18 cellular contexts compared by ENCODE assay signal in the genomic region with DNA sequence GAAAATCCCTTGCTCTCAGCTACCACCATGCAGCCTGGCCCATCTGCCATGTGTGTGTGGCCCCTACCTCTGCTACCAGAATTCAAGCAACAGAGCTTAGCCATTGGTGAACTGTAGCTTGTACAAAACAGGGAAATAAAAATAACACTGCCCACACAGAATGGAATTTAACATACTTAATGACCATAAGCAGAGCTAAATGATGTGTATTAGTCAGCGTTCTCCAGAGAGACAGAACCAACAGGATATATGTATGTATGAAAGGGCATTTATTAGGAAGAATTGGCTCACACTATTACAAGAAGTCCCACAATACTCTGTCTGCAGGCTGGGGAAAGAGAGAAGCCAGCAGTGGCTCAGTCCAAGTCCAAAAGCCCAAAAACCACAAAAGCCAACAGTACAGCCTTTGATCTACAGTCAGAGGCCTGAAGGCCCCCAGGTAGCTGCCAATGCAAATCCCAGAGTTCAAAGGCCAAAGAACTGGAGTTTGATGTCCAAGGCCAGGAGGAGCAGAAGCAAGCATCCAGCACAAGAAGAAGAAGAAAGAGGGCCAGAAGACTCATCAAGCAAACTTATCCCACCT.
"Had no signal": no experiment of that assay in that cellular context is flagged by ENCODE, and none has a peak within 500 bp of the region (broad histone marks: within the 10 kb centered on the region; RNA-seq: fewer than 3 reads in every experiment).

No MANE protein-coding gene starts in this region.

- H3K27ac Mint-ChIP-seq: activated CD4-positive, alpha-beta T cell treated with anti-CD3 and anti-CD28 coated beads for 36 hours; activated CD8-positive, alpha-beta T cell treated with anti-CD3 and anti-CD28 coated beads for 36 hours; activated naive CD8-positive, alpha-beta T cell treated with anti-CD3 and anti-CD28 coated beads, Interleukin-2, amount 50 U/mL, for 24 hours; activated T-cell treated with anti-CD3 and anti-CD28 coated beads, Interleukin-2, amount 50 U/mL, for 72 hours; naive thymus-derived CD8-positive, alpha-beta T cell; stimulated activated naive CD8-positive, alpha-beta T cell treated with anti-CD3 and anti-CD28 coated beads, Interleukin-15, Interleukin-2, amounts not matched to agents 100 ng/mL and 50 ng/mL, for 24 hours had no signal

- H3K27me3 Mint-ChIP-seq: activated CD4-positive, alpha-beta T cell treated with anti-CD3 and anti-CD28 coated beads for 36 hours; activated CD8-positive, alpha-beta T cell treated with anti-CD3 and anti-CD28 coated beads for 36 hours; activated naive CD8-positive, alpha-beta T cell treated with anti-CD3 and anti-CD28 coated beads, Interleukin-2, amount 50 U/mL, for 24 hours; naive thymus-derived CD8-positive, alpha-beta T cell; stimulated activated naive CD8-positive, alpha-beta T cell treated with anti-CD3 and anti-CD28 coated beads, Interleukin-15, Interleukin-2, amounts not matched to agents 100 ng/mL and 50 ng/mL, for 24 hours had no signal

- H3K4me3 Mint-ChIP-seq: activated CD4-positive, alpha-beta T cell treated with anti-CD3 and anti-CD28 coated beads for 36 hours; activated CD8-positive, alpha-beta T cell treated with anti-CD3 and anti-CD28 coated beads for 36 hours; activated naive CD8-positive, alpha-beta T cell treated with anti-CD3 and anti-CD28 coated beads, Interleukin-2, amount 50 U/mL, for 24 hours; activated T-cell treated with anti-CD3 and anti-CD28 coated beads, Interleukin-2, amount 50 U/mL, for 72 hours; naive thymus-derived CD8-positive, alpha-beta T cell; stimulated activated naive CD8-positive, alpha-beta T cell treated with anti-CD3 and anti-CD28 coated beads, Interleukin-15, Interleukin-2, amounts not matched to agents 100 ng/mL and 50 ng/mL, for 24 hours had no signal

- ATAC-seq: activated CD4-positive, alpha-beta T cell treated with anti-CD3 and anti-CD28 coated beads for 36 hours; activated CD8-positive, alpha-beta T cell treated with anti-CD3 and anti-CD28 coated beads for 36 hours; activated naive CD8-positive, alpha-beta T cell treated with anti-CD3 and anti-CD28 coated beads, Interleukin-2, amount 50 U/mL, for 24 hours; activated T-cell treated with anti-CD3 and anti-CD28 coated beads, Interleukin-2, amount 50 U/mL, for 72 hours; body of pancreas; naive thymus-derived CD8-positive, alpha-beta T cell; right cardiac atrium had no signal

- H3K9me3 ChIP-seq: body of pancreas, thoracic aorta had no signal

- H3K9me3 Mint-ChIP-seq: stimulated activated naive CD8-positive, alpha-beta T cell treated with anti-CD3 and anti-CD28 coated beads, Interleukin-15, Interleukin-2, amounts not matched to agents 100 ng/mL and 50 ng/mL, for 24 hours had no signal

- H3K36me3 Mint-ChIP-seq: naive thymus-derived CD8-positive, alpha-beta T cell had no signal

- H3K4me3 ChIP-seq: body of pancreas, hepatocyte, lung, thoracic aorta had no signal

- H3K27me3 ChIP-seq: body of pancreas, hepatocyte had no signal

- H3K4me1 Mint-ChIP-seq: activated CD4-positive, alpha-beta T cell treated with anti-CD3 and anti-CD28 coated beads for 36 hours; activated naive CD8-positive, alpha-beta T cell treated with anti-CD3 and anti-CD28 coated beads, Interleukin-2, amount 50 U/mL, for 24 hours; naive thymus-derived CD8-positive, alpha-beta T cell had no signal

- H3K4me2 ChIP-seq: hepatocyte had no signal

- H3K27ac ChIP-seq: body of pancreas, epithelial cell of prostate, hepatocyte, thoracic aorta, VCaP had no signal

- DNase-seq: activated CD4-positive, alpha-beta T cell treated with anti-CD3 and anti-CD28 coated beads for 36 hours; activated CD8-positive, alpha-beta memory T cell treated with anti-CD3 and anti-CD28 coated beads, Interleukin-2, amount 50 U/mL, for 4 hours; activated CD8-positive, alpha-beta T cell treated with anti-CD3 and anti-CD28 coated beads for 36 hours; activated naive CD4-positive, alpha-beta T cell treated with Interleukin-2 at 50 U/mL for 16 hours; activated naive CD8-positive, alpha-beta T cell treated with anti-CD3 and anti-CD28 coated beads, Interleukin-2, amount 50 U/mL, for 24 hours; activated T-cell treated with anti-CD3 and anti-CD28 coated beads, Interleukin-2, amount 50 U/mL, for 72 hours; body of pancreas; effector memory CD4-positive, alpha-beta T cell; naive thymus-derived CD8-positive, alpha-beta T cell; nucleus accumbens; right cardiac atrium; stimulated activated CD4-positive, alpha-beta T cell treated with anti-CD3 and anti-CD28 coated beads, Interleukin-2, amount 100 ng/mL, for 48 hours had no signal

- H3K79me2 ChIP-seq: hepatocyte had no signal

- H3K36me3 ChIP-seq: thoracic aorta had no signal

- H2AFZ ChIP-seq: hepatocyte had no signal
